In the genomic region with DNA sequence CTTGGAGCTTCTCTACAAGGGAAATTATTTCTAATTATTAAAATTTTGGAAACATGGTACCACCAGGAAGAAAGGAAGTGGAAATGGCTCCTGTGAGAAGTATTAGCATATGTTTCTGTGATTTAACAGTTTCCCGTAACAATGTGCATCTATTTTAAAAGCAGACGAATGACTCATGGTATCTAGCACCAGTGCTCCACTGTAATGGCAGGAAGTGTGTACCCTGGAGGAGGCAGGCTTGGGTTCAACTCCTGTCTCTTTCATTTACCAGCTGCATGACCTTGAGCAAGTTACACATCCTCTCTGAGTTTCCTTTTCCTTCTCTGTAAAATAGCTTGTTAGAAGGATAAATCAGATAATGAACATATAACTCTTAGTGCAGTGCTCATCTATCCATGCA, we compare ENCODE assay signal across 9 cellular contexts. TPM values are rescaled to one million over a fixed set of nuclear protein-coding genes. Genes with fewer than 3 reads are reported as not detected.
DNase-seq lines count a peak whose midpoint lies in the region; ATAC-seq, FAIRE-seq and TF ChIP-seq lines count a peak whose summit lies in the region.
"Had no signal": no experiment of that assay in that cellular context is flagged by ENCODE, and none has a peak within 500 bp of the region (broad histone marks: within the 10 kb centered on the region; RNA-seq: fewer than 3 reads in every experiment).

No MANE protein-coding gene starts in this region.

- H3K9me3 ChIP-seq in A673 (ENCODE audit: low read depth, low read length, poor library complexity, severe bottlenecking): no peaks in the 10 kb centered on the region

- H3K36me3 ChIP-seq in A673 (ENCODE audit: insufficient read depth, low read length, poor library complexity, severe bottlenecking): no peaks in the 10 kb centered on the region

- TF ChIP-seq CTCF in A673 (conservative IDR thresholded peaks at IDR 0.05; ENCODE audit: low read depth, low read length) (no peak), foreskin fibroblast (IDR thresholded peaks at IDR 0.05; ENCODE audit: low read depth, low read length) (no peak)

- no peak overlapping the region for H3K4me3 ChIP-seq in A673 (ENCODE audit: low read depth, low read length, poor library complexity, severe bottlenecking)
- no peak overlapping the region for H3K4me3 ChIP-seq in foreskin fibroblast (ENCODE audit: low read depth in 1 of 2, low read length in 2 of 2)

- TF ChIP-seq POLR2A in H54 (IDR thresholded peaks at IDR 0.05; ENCODE audit: low read depth, low read length): no peak

- POLR2A ChIA-PET in A673 (lab: Charles Lee; ENCODE audit: low non-redundant PET): no interaction called here

- peak; percentile 75 for ATAC-seq in SK-N-SH treated with all-trans-retinoic acid at 6 μM for 48 hours
- no peak for ATAC-seq in HG03175 (IDR thresholded peaks at IDR 0.05; ENCODE audit: unreplicated experiment)

- DNase-seq in A673 (ENCODE audit: low spot score) (peak; percentile 77), H54 (ENCODE audit: insufficient read length, low spot score) (peak; percentile 81), foreskin fibroblast (peak; percentile 80 to 84), GM19238 (ENCODE audit: insufficient read length, low spot score) (no peak), globus pallidus (ENCODE audit: low spot score) (no peak), NCI-H2227 treated with DMSO at 0.1 percent for 48 hours (lab: John Stamatoyannopoulos, UW) (no peak)
- DNase-seq: NCI-H510A treated with DMSO at 0.1 percent for 48 hours had no signal

- peak overlapping the region; percentile 55 for H3K27ac ChIP-seq in A673 (ENCODE audit: low read depth, low read length, poor library complexity, severe bottlenecking)

- peak; percentile 89 for FAIRE-seq in H54 (lab: Jason Lieb, UNC)

- no peaks in the 10 kb centered on the region for H3K27me3 ChIP-seq in A673 (replicated peaks; ENCODE audit: insufficient read depth, low read depth, low read length, poor library complexity)

- H3K4me1 ChIP-seq in A673 (ENCODE audit: insufficient read depth, low read length, poor library complexity, severe bottlenecking): peaks cover 38% of the 10 kb centered on the region

- intact Hi-C loops in A673 (cut with micrococcal nuclease; ENCODE audit: unreplicated experiment): no loop called here

- BruUV-seq in A673 (replicated peaks; lab: Mats Ljungman, UMichigan): no TSS peak

- CTCF ChIA-PET in A673 (lab: Charles Lee): no interaction called here

TF ChIP-seq in SK-N-SH treated with all-trans-retinoic acid at 6 μM for 48 hours, 23 proteins besides CTCF, POLR2A, EP300 and RAD21:
- no peak for TF ChIP-seq CSDC2 (CRISPR knock-in tag; IDR thresholded peaks at IDR 0.05)
- TF ChIP-seq, protein P1, sequence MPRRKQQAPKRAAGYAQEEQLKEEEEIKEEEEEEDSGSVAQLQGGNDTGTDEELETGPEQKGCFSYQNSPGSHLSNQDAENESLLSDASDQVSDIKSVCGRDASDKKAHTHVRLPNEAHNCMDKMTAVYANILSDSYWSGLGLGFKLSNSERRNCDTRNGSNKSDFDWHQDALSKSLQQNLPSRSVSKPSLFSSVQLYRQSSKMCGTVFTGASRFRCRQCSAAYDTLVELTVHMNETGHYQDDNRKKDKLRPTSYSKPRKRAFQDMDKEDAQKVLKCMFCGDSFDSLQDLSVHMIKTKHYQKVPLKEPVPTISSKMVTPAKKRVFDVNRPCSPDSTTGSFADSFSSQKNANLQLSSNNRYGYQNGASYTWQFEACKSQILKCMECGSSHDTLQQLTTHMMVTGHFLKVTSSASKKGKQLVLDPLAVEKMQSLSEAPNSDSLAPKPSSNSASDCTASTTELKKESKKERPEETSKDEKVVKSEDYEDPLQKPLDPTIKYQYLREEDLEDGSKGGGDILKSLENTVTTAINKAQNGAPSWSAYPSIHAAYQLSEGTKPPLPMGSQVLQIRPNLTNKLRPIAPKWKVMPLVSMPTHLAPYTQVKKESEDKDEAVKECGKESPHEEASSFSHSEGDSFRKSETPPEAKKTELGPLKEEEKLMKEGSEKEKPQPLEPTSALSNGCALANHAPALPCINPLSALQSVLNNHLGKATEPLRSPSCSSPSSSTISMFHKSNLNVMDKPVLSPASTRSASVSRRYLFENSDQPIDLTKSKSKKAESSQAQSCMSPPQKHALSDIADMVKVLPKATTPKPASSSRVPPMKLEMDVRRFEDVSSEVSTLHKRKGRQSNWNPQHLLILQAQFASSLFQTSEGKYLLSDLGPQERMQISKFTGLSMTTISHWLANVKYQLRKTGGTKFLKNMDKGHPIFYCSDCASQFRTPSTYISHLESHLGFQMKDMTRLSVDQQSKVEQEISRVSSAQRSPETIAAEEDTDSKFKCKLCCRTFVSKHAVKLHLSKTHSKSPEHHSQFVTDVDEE (CRISPR knock-in tag; IDR thresholded peaks at IDR 0.05): no peak
TF ChIP-seq in SK-N-SH treated with all-trans-retinoic acid at 6 μM for 48 hours: peak in this region for 0.

RNA-seq across cellular contexts. Expression of gene ANGPTL2, which starts 41.0 kb away (rescaled TPM):
- total RNA-seq in A673 (2021): 2.5 and 4.4 TPM in 2 replicates

Comparison
In these comparisons a context has a peak if more than half of its experiments do, and no peak if none do; other contexts are left out.
1. DNase-seq: peak in A673 (single experiment), H54 (single experiment) and foreskin fibroblast (2 of 2); none in GM19238 (single experiment), globus pallidus (single experiment) and NCI-H2227 treated with DMSO at 0.1 percent for 48 hours (single experiment).